In genomic region chr22:17781319-17782031, GRCh38 we compare ENCODE assay signal across 8 cellular contexts. TPM values are rescaled to one million over a fixed set of nuclear protein-coding genes. Genes with fewer than 3 reads are reported as not detected.
A peak's percentile ranks its signal among the peaks of the same experiment; 100 is the strongest.
DNase-seq lines count a peak whose midpoint lies in the region; ATAC-seq and TF ChIP-seq lines count a peak whose summit lies in the region.

No MANE protein-coding gene starts in this region.

- no peaks in the 10 kb centered on the region for H3K27me3 Mint-ChIP-seq in chondrocyte (ENCODE audit: low read depth)

- H3K27ac Mint-ChIP-seq in chondrocyte (ENCODE audit: unreplicated experiment) = peak overlapping the region; percentile 74

- no peak overlapping the region for H3K4me3 Mint-ChIP-seq in chondrocyte (ENCODE audit: unreplicated experiment)

- no peaks in the 10 kb centered on the region for H3K36me3 Mint-ChIP-seq in chondrocyte (ENCODE audit: low read depth)

- ATAC-seq in HG03196 (IDR thresholded peaks at IDR 0.05; ENCODE audit: unreplicated experiment) = peak; percentile 34

- TF ChIP-seq CTCF in chondrocyte (IDR thresholded peaks at IDR 0.05) (no peak), retinal pigment epithelial cell (conservative IDR thresholded peaks at IDR 0.05; ENCODE audit: low read depth, low read length) (no peak)

- H3K9me3 Mint-ChIP-seq in chondrocyte (ENCODE audit: low read depth) = no peaks in the 10 kb centered on the region

- H3K4me1 Mint-ChIP-seq in chondrocyte (ENCODE audit: low read depth) = peaks cover 22% of the 10 kb centered on the region

- peak; percentile 50 for DNase-seq in DMS53 (lab: John Stamatoyannopoulos, UW)
- no peak for DNase-seq in DMS53 treated with DMSO at 0.1 percent for 48 hours (lab: John Stamatoyannopoulos, UW; ENCODE audit: unreplicated experiment)
- DNase-seq in T-helper 9 cell = peak; percentile 31
- DNase-seq in chondrocyte (ENCODE audit: low spot score) = no peak
- DNase-seq in retinal pigment epithelial cell (ENCODE audit: low read depth) = peak; percentile 46
- DNase-seq in D341Med (ENCODE audit: low spot score) = no peak
- no peak for DNase-seq in RKO (ENCODE audit: low spot score)

- no peak overlapping the region for H3K4me3 ChIP-seq in retinal pigment epithelial cell (ENCODE audit: low read length)

RNA-seq across cellular contexts. Expression of gene BID, which starts 7.2 kb away (rescaled TPM):
- total RNA-seq in chondrocyte = 12.5 to 15.9 TPM (median 13.2 TPM) in 3 replicates

Comparison
In these comparisons a context has a peak if more than half of its experiments do, and no peak if none do; other contexts are left out.
1. DNase-seq: peak in DMS53 (single experiment), T-helper 9 cell (single experiment) and retinal pigment epithelial cell (single experiment); none in DMS53 treated with DMSO at 0.1 percent for 48 hours (single experiment), chondrocyte (single experiment), D341Med (single experiment) and RKO (single experiment).